Comparison of ENCODE assay signal across 6 cellular contexts in the genomic region with DNA sequence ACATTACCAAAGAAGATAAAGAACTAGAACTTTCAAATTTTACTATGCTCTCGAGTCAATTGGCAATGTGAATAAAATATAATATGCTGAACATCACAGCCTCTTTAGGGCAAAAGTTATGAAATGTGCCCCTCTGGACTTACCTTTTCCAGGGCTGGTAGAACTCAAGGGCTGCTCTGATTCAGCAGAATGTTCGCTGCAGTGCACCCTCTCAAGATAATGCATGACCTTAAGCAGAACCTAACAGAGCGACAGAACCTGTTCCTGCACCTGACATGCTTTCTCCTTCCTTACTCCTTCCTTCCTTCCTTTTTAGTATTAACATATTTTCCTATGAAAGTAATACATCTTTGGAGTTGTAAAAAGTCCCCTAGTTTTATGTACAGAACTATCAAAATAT.
"Had no signal": no experiment of that assay in that cellular context is flagged by ENCODE, and none has a peak within 500 bp of the region (broad histone marks: within the 10 kb centered on the region; RNA-seq: fewer than 3 reads in every experiment).

No MANE protein-coding gene starts in this region.

- DNase-seq: IMR-90, KBM-7, KG1 had no signal

- H3K27ac ChIP-seq: HL-60 had no signal

- ATAC-seq: HepG2 had no signal

- FAIRE-seq: HepG2, HTR-8/SVneo had no signal
